In the genomic region with DNA sequence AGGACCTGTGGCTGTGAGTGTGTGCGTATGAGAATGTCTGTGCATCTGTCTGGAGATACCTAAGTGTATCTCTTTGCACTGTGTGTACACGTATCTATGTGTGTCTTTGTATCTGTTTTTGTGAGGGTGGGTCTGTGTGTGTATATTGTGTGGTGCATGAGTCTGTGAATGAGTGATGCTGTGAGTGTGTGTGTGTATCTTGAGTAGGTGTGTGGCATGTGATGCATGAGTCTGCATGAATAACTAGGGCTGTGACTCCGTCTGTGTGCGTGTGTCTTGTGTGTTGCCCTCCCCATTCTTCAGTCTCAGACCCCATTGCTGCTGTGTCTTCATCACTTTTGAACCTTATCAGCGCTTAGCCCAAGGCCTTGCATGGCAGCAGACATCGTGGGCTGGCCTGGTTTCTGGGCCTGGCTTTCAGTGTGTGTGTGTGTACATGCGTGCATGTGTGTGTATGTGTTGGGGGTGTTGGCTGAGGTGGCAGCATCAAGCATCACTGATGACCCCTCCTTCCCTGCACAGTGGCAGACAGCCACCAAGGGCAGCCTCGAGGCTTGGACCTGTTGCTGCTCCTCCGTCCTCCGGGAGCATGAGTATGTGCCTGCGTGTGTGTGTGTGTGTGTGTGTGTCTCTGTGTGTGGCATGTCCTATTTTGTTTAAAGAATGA, we compare ENCODE assay signal across 10 cellular contexts. TPM values are rescaled to one million over a fixed set of nuclear protein-coding genes. Genes with fewer than 3 reads are reported as not detected.
DNase-seq lines count a peak whose midpoint lies in the region; ATAC-seq, FAIRE-seq and TF ChIP-seq lines count a peak whose summit lies in the region.
"Had no signal": no experiment of that assay in that cellular context is flagged by ENCODE, and none has a peak within 500 bp of the region (broad histone marks: within the 10 kb centered on the region; RNA-seq: fewer than 3 reads in every experiment).

No MANE protein-coding gene starts in this region.

- ATAC-seq in SK-N-SH treated with all-trans-retinoic acid at 6 μM for 48 hours: no peak

- H4K20me1 ChIP-seq in SK-N-SH (ENCODE audit: insufficient read depth) (no peaks in the 10 kb centered on the region), keratinocyte (ENCODE audit: control insufficient read depth, extremely low read depth, insufficient read depth, low read length) (no peaks in the 10 kb centered on the region)

- H3K9ac ChIP-seq in SK-N-SH (no peak overlapping the region), keratinocyte (ENCODE audit: control insufficient read depth, extremely low read depth, insufficient read depth, low read length) (no peak overlapping the region), stomach smooth muscle (ENCODE audit: low read length in 2 of 2) (no peak overlapping the region)

- H3F3A ChIP-seq in SK-N-SH (replicated peaks; ENCODE audit: insufficient read depth): no peaks in the 10 kb centered on the region

- H3K27ac ChIP-seq in SK-N-SH (ENCODE audit: low read depth in 2 of 2, low read length in 1 of 2) (peak overlapping the region in 1 of 2 experiments; percentile 71; a peak in 2 of 4 replicates), caudate nucleus (ENCODE audit: low read depth, low read length) (peak overlapping the region; percentile 73), keratinocyte (ENCODE audit: control insufficient read depth, insufficient read depth, low read length) (no peak overlapping the region), stomach smooth muscle (ENCODE audit: low read length) (peak overlapping the region; percentile 64), WERI-Rb-1 (no peak overlapping the region)

- TF ChIP-seq CTCF in SK-N-SH (IDR thresholded peaks at IDR 0.05): no peak
- TF ChIP-seq CTCF in keratinocyte (optimal IDR thresholded peaks at IDR 0.05 in 1 of 3, IDR thresholded peaks at IDR 0.05 in 1 of 3, conservative IDR thresholded peaks at IDR 0.05 in 1 of 3; ENCODE audit: extremely low read depth in 1 of 3, insufficient read depth in 2 of 3, low read length in 3 of 3): no peak
- TF ChIP-seq CTCF in WERI-Rb-1 (IDR thresholded peaks at IDR 0.05; ENCODE audit: low read depth, low read length): no peak

- peaks cover 0 to 52% of the 10 kb centered on the region in 2 experiments; a peak in 2 of 4 replicates for H3K4me1 ChIP-seq in SK-N-SH (ENCODE audit: control insufficient read depth in 1 of 2, insufficient read depth in 2 of 2, low read depth in 1 of 2, low read length in 1 of 2)
- no peaks in the 10 kb centered on the region for H3K4me1 ChIP-seq in keratinocyte (ENCODE audit: control insufficient read depth, extremely low read depth, insufficient read depth, low read length)
- H3K4me1 ChIP-seq in stomach smooth muscle (ENCODE audit: control insufficient read depth, insufficient read depth, low read length): peaks cover 51% of the 10 kb centered on the region

- POLR2A ChIA-PET in SK-N-SH (lab: Yijun Ruan, JAX): interaction anchor here (0.9 kb wide), 1 partner anchor 10 kb away, joined by 3 read pairs; no protein-coding TSS in a partner anchor

- 67% methylated on average over 8 of the region's 11 CpGs for WGBS in SK-N-SH (ENCODE audit: low lambda C conversion rate)

- no peak for FAIRE-seq in keratinocyte (lab: Jason Lieb, UNC)
- FAIRE-seq: A204.1, endometrium had no signal

- CTCF ChIA-PET in SK-N-SH (lab: Yijun Ruan, JAX): interaction anchor here (0.8 to 1.5 kb wide), 4 partner anchors 11 to 43 kb away, joined by 3 to 8 read pairs (median 4); no protein-coding TSS in a partner anchor

- no peak for TF ChIP-seq EP300 in SK-N-SH (IDR thresholded peaks at IDR 0.05; ENCODE audit: borderline replicate concordance in 1 of 2, low read depth in 1 of 2, low read length in 1 of 2)

- DNase-seq in SK-N-SH (peak; percentile 63), caudate nucleus (lab: John Stamatoyannopoulos, UW) (peak in 17 of 61 donors; percentile 4 to 73 (median 19)), keratinocyte (ENCODE audit: low read depth, low spot score) (peak; percentile 7), WERI-Rb-1 (no peak), hepatic stellate cell (ENCODE audit: low spot score) (no peak), GF-D8 (lab: John Stamatoyannopoulos, UW) (no peak)

- no peaks in the 10 kb centered on the region for H3K9me2 ChIP-seq in SK-N-SH

- no peaks in the 10 kb centered on the region for H3K9me3 ChIP-seq in SK-N-SH
- H3K9me3 ChIP-seq in keratinocyte (ENCODE audit: control insufficient read depth, low read depth, low read length): no peaks in the 10 kb centered on the region
- no peaks in the 10 kb centered on the region for H3K9me3 ChIP-seq in stomach smooth muscle (ENCODE audit: control insufficient read depth in 2 of 2, low read length in 2 of 2)
- H3K9me3 ChIP-seq in WERI-Rb-1 (ENCODE audit: severe bottlenecking): no peaks in the 10 kb centered on the region

- H3K27me3 ChIP-seq in SK-N-SH (ENCODE audit: insufficient read depth): peaks cover 12% of the 10 kb centered on the region; the same call in 1 of the 2 replicates
- peaks cover 38% of the 10 kb centered on the region for H3K27me3 ChIP-seq in keratinocyte (ENCODE audit: control insufficient read depth, extremely low read depth, insufficient read depth, low read length)
- H3K27me3 ChIP-seq in stomach smooth muscle (ENCODE audit: control insufficient read depth in 1 of 2, insufficient read depth in 2 of 2, low read length in 2 of 2): no peaks in the 10 kb centered on the region
- H3K27me3 ChIP-seq in WERI-Rb-1 (ENCODE audit: insufficient read depth, low read depth, severe bottlenecking): no peaks in the 10 kb centered on the region

- H3K79me2 ChIP-seq in SK-N-SH (ENCODE audit: insufficient read depth) (no peaks in the 10 kb centered on the region), keratinocyte (ENCODE audit: control insufficient read depth, insufficient read depth, low read length) (no peaks in the 10 kb centered on the region)

- dilution Hi-C loops in keratinocyte (cut with MboI; ENCODE audit: extremely low pct_ligation_motif_present, low sequenced_read_pairs): no loop called here

- no peak for TF ChIP-seq RAD21 in SK-N-SH (IDR thresholded peaks at IDR 0.05; ENCODE audit: low read length)

- H3K36me3 ChIP-seq in SK-N-SH (replicated peaks in 1 of 2; ENCODE audit: control insufficient read depth in 1 of 2, insufficient read depth in 2 of 2, low read length in 1 of 2) (no peaks in the 10 kb centered on the region), keratinocyte (ENCODE audit: control insufficient read depth in 2 of 2, extremely low read depth in 1 of 2, insufficient read depth in 2 of 2, low read length in 2 of 2) (no peaks in the 10 kb centered on the region), stomach smooth muscle (ENCODE audit: control insufficient read depth in 2 of 2, insufficient read depth in 2 of 2, low read length in 2 of 2) (no peaks in the 10 kb centered on the region), WERI-Rb-1 (no peaks in the 10 kb centered on the region)

- no peaks in the 10 kb centered on the region for H3K9me1 ChIP-seq in keratinocyte (ENCODE audit: control insufficient read depth, extremely low read depth, insufficient read depth, low read length)

- H3K4me2 ChIP-seq in SK-N-SH: no peak overlapping the region
- H3K4me2 ChIP-seq in keratinocyte (ENCODE audit: control insufficient read depth, extremely low read depth, insufficient read depth, low read depth, low read length): no peak overlapping the region

- H3K4me3 ChIP-seq in SK-N-SH (ENCODE audit: low read depth in 2 of 2, low read length in 1 of 2) (peak overlapping the region in 1 of 2 experiments; percentile 54; a peak in 1 of 4 replicates), keratinocyte (ENCODE audit: control insufficient read depth in 2 of 3, extremely low read depth in 1 of 3, insufficient read depth in 2 of 3, low read depth in 1 of 3, low read length in 3 of 3) (no peak overlapping the region), stomach smooth muscle (ENCODE audit: low read length in 2 of 2) (peak overlapping the region in 1 of 2 donors; percentile 80), WERI-Rb-1 (ENCODE audit: low read depth, low read length) (no peak overlapping the region)

- H2AFZ ChIP-seq in SK-N-SH (ENCODE audit: low read depth) (no peak overlapping the region), keratinocyte (ENCODE audit: control insufficient read depth, low read length) (no peak overlapping the region)

TF ChIP-seq in SK-N-SH, 30 proteins besides CTCF, POLR2A, EP300 and RAD21 (continues in another document):
- TF ChIP-seq MXI1 (IDR thresholded peaks at IDR 0.05; ENCODE audit: low read depth, low read length): no peak
- peak; percentile 55 for TF ChIP-seq GATA2 (CRISPR knock-in tag; IDR thresholded peaks at IDR 0.05)
- TF ChIP-seq ELF1 (IDR thresholded peaks at IDR 0.05): no peak

RNA-seq across cellular contexts. Expression of gene SGSM1, which starts 1.4 kb away (rescaled TPM):
- 0.15 and 0.26 TPM in 2 replicates for polyA plus RNA-seq in SK-N-SH (2012; rRNA removed)
- 0.14 and 0.26 TPM in 2 replicates for polyA plus RNA-seq in SK-N-SH (2012; cell fraction: cytosol; rRNA removed)
- polyA plus RNA-seq in SK-N-SH (2012; cell fraction: nucleus; rRNA removed): 0.25 and 0.35 TPM in 2 replicates
- 0.01 to 0.03 TPM in 2 of 3 replicates, not detected in the other for polyA plus RNA-seq in keratinocyte
- not detected for polyA plus RNA-seq in keratinocyte (2011; ENCODE audit: low read depth)
- 0.01 and 0.04 TPM in 2 replicates for polyA plus RNA-seq in keratinocyte (2011; cell fraction: cytosol; rRNA removed)
- polyA plus RNA-seq in keratinocyte (2011; cell fraction: nucleus; rRNA removed): 0.04 TPM in 2 replicates
- polyA plus RNA-seq in keratinocyte (2012; ENCODE audit: low replicate concordance): 0.02 and 0.06 TPM in 2 replicates
- polyA minus RNA-seq in keratinocyte: not detected in 3 replicates
- not detected for polyA minus RNA-seq in keratinocyte (2011; cell fraction: cytosol; rRNA and poly(A)+ RNA removed)
- polyA minus RNA-seq in keratinocyte (2011; cell fraction: nucleus; rRNA and poly(A)+ RNA removed): not detected in 2 replicates

RNA-seq across cellular contexts. Expression of gene PIWIL3, which starts 32.9 kb away (rescaled TPM):
- polyA plus RNA-seq in SK-N-SH (2012; rRNA removed): not detected in 2 replicates
- not detected in 2 replicates for polyA plus RNA-seq in SK-N-SH (2012; cell fraction: cytosol; rRNA removed)
- polyA plus RNA-seq in SK-N-SH (2012; cell fraction: nucleus; rRNA removed): not detected in 2 replicates
- not detected in 3 replicates for polyA plus RNA-seq in keratinocyte
- not detected for polyA plus RNA-seq in keratinocyte (2011; ENCODE audit: low read depth)
- polyA plus RNA-seq in keratinocyte (2011; cell fraction: cytosol; rRNA removed): not detected in 2 replicates
- not detected in 2 replicates for polyA plus RNA-seq in keratinocyte (2011; cell fraction: nucleus; rRNA removed)
- polyA plus RNA-seq in keratinocyte (2012; ENCODE audit: low replicate concordance): not detected in 2 replicates
- polyA minus RNA-seq in keratinocyte: not detected in 3 replicates
- polyA minus RNA-seq in keratinocyte (2011; cell fraction: cytosol; rRNA and poly(A)+ RNA removed): not detected
- not detected in 2 replicates for polyA minus RNA-seq in keratinocyte (2011; cell fraction: nucleus; rRNA and poly(A)+ RNA removed)

Comparison
In these comparisons a context has a peak if more than half of its experiments do, and no peak if none do; other contexts are left out.
1. DNase-seq: peak in SK-N-SH (single experiment) and keratinocyte (single experiment); none in WERI-Rb-1 (single experiment), hepatic stellate cell (single experiment) and GF-D8 (single experiment).
2. H3K27ac ChIP-seq: peak in caudate nucleus (single experiment) and stomach smooth muscle (single experiment); none in keratinocyte (single experiment) and WERI-Rb-1 (single experiment).